In the genomic region with DNA sequence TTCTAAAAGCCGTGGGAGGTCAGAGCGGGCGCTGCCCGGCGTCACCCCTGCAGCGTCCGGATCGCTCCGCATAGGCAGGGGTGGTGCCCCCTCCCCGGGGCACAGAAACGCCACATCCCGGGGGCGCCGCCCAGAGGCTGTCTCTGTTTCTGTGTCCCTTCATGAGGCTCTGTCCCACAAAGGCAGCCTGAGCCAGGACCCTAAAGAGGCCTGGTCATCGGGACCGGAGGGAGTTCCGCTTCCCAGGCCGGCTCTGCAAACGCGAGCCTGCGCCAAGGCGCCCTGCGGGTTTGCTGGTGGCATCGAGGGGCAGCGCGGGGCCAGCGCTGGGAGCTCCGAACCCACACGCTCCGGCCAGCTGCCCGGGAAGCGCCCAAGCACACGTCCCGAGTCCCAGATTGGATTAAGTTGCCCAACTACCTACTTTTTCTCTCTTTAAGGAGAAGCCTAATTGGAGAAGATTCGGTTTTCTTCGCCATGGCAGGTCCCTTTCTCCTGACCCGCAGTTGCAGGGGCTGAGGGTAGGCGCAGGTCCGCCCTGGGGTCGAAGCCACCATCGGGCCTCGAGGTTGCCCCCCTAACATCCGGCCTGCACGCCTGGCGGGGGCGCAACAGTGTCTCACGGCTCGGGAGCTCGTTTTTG, we compare ENCODE assay signal across 8 cellular contexts.
DNase-seq lines count a peak whose midpoint lies in the region; ATAC-seq, FAIRE-seq and TF ChIP-seq lines count a peak whose summit lies in the region.

No MANE protein-coding gene starts in this region.

- TF ChIP-seq CTCF in kidney (IDR thresholded peaks at IDR 0.05; ENCODE audit: borderline replicate concordance, extremely low read depth, insufficient read depth) = no peak

- H3K27ac Mint-ChIP-seq in activated naive CD4-positive, alpha-beta T cell treated with anti-CD3 and anti-CD28 coated beads for 36 hours = no peak overlapping the region

- H3K9me3 Mint-ChIP-seq in activated naive CD4-positive, alpha-beta T cell treated with anti-CD3 and anti-CD28 coated beads for 36 hours = no peaks in the 10 kb centered on the region

- H3K27me3 Mint-ChIP-seq in activated naive CD4-positive, alpha-beta T cell treated with anti-CD3 and anti-CD28 coated beads for 36 hours (ENCODE audit: low read depth) = peaks cover 3% of the 10 kb centered on the region

- no peak overlapping the region for H3K27ac ChIP-seq in kidney (ENCODE audit: low read depth in 2 of 2, low read length in 2 of 2)

- peaks cover 14% of the 10 kb centered on the region for H3K4me1 Mint-ChIP-seq in activated naive CD4-positive, alpha-beta T cell treated with anti-CD3 and anti-CD28 coated beads for 36 hours (ENCODE audit: low read depth)

- intact Hi-C loops in activated naive CD4-positive, alpha-beta T cell treated with anti-CD3 and anti-CD28 coated beads for 36 hours (cut with micrococcal nuclease) = loop anchor here (2.0 kb wide), 1 partner anchor 42 kb away; no protein-coding TSS in a partner anchor
- intact Hi-C loops in kidney (cut with DNase I) = no loop called here

- CTCF ChIA-PET in activated naive CD4-positive, alpha-beta T cell treated with anti-CD3 and anti-CD28 coated beads for 36 hours (lab: Charles Lee) = interaction anchor here (0.6 to 1.3 kb wide), 6 partner anchors 36 to 1776 kb away, joined by 3 to 5 read pairs (median 4); no protein-coding TSS in a partner anchor

- no peaks in the 10 kb centered on the region for H3K36me3 ChIP-seq in kidney (ENCODE audit: control insufficient read depth in 1 of 2, insufficient read depth in 2 of 2, low read length in 2 of 2)

- ATAC-seq in GM21619 (IDR thresholded peaks at IDR 0.05; ENCODE audit: unreplicated experiment) (no peak), HG02678 (IDR thresholded peaks at IDR 0.05; ENCODE audit: unreplicated experiment) (no peak)

- FAIRE-seq in kidney (lab: Jason Lieb, UNC) = no peak

- no peaks in the 10 kb centered on the region for H3K9me3 ChIP-seq in kidney (ENCODE audit: control insufficient read depth in 1 of 2, low read length in 2 of 2)

- H3K4me1 ChIP-seq in kidney (ENCODE audit: control insufficient read depth in 1 of 2, insufficient read depth in 1 of 2, low read depth in 1 of 2, low read length in 2 of 2) = no peaks in the 10 kb centered on the region

- no peaks in the 10 kb centered on the region for H3K36me3 Mint-ChIP-seq in activated naive CD4-positive, alpha-beta T cell treated with anti-CD3 and anti-CD28 coated beads for 36 hours (ENCODE audit: low read depth)

- H3K9ac ChIP-seq in kidney (ENCODE audit: low read length in 2 of 2) = no peak overlapping the region

- peak overlapping the region; percentile 72 for H3K4me3 Mint-ChIP-seq in activated naive CD4-positive, alpha-beta T cell treated with anti-CD3 and anti-CD28 coated beads for 36 hours

- DNase-seq in NCI-H526 treated with DMSO at 0.1 percent for 48 hours (lab: John Stamatoyannopoulos, UW) (peak; percentile 10), kidney (peak; percentile 69), ureter (ENCODE audit: low spot score) (no peak), NCI-H82 treated with DMSO at 0.1 percent for 48 hours (lab: John Stamatoyannopoulos, UW; ENCODE audit: unreplicated experiment) (no peak)
- DNase-seq in activated naive CD4-positive, alpha-beta T cell treated with anti-CD3 and anti-CD28 coated beads for 36 hours = peak; percentile 60
- DNase-seq in stimulated activated naive CD4-positive, alpha-beta T cell (lab: John Stamatoyannopoulos, UW) = peak in 5 of 6 experiments; percentile 8 to 39 (median 18)

- peak overlapping the region; percentile 12 to 29 for H3K4me3 ChIP-seq in kidney (ENCODE audit: low read length in 2 of 2)

Comparison
In these comparisons a context has a peak if more than half of its experiments do, and no peak if none do; other contexts are left out.
1. DNase-seq: peak in NCI-H526 treated with DMSO at 0.1 percent for 48 hours (single experiment), activated naive CD4-positive, alpha-beta T cell treated with anti-CD3 and anti-CD28 coated beads for 36 hours (single experiment), kidney (single experiment) and stimulated activated naive CD4-positive, alpha-beta T cell (5 of 6); none in ureter (single experiment) and NCI-H82 treated with DMSO at 0.1 percent for 48 hours (single experiment).